Comparison of ENCODE assay signal across 1 cellular context in the genomic region with DNA sequence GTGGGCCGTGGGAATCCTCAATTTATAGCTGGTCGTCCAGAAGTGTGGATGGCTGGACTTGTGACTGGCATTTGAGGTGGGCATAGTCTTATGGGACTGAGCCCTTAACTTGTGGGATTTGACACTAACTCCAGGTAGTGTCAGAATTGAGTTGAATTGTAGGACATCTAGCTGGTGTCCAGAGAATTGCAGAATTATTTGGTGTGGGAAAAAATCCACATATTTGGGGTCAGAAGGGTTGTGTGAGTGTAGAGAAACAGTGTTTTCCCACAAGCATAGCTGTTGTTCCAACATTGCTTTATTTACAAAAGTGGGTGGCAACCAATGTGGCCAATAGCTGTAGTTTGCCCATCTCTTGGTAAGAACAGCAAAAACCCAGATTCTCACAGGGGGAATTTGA.
TF ChIP-seq lines count a peak whose summit lies in the region.

No MANE protein-coding gene starts in this region.

TF ChIP-seq in SK-N-SH, 30 proteins besides CTCF, POLR2A, EP300 and RAD21 (continued from another document):
- TF ChIP-seq, protein P1, sequence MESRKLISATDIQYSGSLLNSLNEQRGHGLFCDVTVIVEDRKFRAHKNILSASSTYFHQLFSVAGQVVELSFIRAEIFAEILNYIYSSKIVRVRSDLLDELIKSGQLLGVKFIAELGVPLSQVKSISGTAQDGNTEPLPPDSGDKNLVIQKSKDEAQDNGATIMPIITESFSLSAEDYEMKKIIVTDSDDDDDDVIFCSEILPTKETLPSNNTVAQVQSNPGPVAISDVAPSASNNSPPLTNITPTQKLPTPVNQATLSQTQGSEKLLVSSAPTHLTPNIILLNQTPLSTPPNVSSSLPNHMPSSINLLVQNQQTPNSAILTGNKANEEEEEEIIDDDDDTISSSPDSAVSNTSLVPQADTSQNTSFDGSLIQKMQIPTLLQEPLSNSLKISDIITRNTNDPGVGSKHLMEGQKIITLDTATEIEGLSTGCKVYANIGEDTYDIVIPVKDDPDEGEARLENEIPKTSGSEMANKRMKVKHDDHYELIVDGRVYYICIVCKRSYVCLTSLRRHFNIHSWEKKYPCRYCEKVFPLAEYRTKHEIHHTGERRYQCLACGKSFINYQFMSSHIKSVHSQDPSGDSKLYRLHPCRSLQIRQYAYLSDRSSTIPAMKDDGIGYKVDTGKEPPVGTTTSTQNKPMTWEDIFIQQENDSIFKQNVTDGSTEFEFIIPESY (IDR thresholded peaks at IDR 0.05; ENCODE audit: borderline replicate concordance, low read depth): no peak
- TF ChIP-seq NFIC (IDR thresholded peaks at IDR 0.05; ENCODE audit: borderline replicate concordance): no peak
TF ChIP-seq in SK-N-SH: peak in this region for 0.
